In the genomic region with DNA sequence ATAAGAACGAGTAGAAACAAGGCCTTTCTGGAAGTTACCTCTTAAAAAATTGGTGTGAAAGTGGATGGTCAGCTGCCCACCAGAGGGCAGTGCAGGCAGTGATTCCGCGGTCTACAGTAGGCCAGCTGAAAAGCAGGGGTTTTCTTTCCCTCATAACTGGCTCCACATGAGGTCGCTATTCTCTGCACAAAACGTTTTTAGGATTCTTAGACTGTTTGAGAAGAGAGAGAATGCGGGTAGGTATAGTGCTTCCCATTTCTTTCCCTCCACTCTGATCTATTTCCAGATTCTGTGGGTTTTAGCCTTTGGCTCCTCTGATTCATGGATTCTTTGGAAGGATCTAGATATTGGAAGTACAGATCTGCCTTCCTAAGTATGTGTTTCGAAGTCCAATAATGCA, we compare ENCODE assay signal across 8 cellular contexts. TPM values are rescaled to one million over a fixed set of nuclear protein-coding genes. Genes with fewer than 3 reads are reported as not detected.
DNase-seq lines count a peak whose midpoint lies in the region; ATAC-seq and TF ChIP-seq lines count a peak whose summit lies in the region.

No MANE protein-coding gene starts in this region.

- no peak overlapping the region for H3K4me3 Mint-ChIP-seq in type B pancreatic cell

- H3K27me3 Mint-ChIP-seq in type B pancreatic cell: no peaks in the 10 kb centered on the region

- no peaks in the 10 kb centered on the region for H3K9me3 ChIP-seq in SJSA1 (replicated peaks)
- H3K9me3 ChIP-seq in gastroesophageal sphincter: no peaks in the 10 kb centered on the region
- no peaks in the 10 kb centered on the region for H3K9me3 ChIP-seq in ovary

- H3K36me3 ChIP-seq in SJSA1: no peaks in the 10 kb centered on the region
- H3K36me3 ChIP-seq in gastroesophageal sphincter: no peaks in the 10 kb centered on the region
- no peaks in the 10 kb centered on the region for H3K36me3 ChIP-seq in ovary

- H3K27me3 ChIP-seq in SJSA1 (replicated peaks) (no peaks in the 10 kb centered on the region), gastroesophageal sphincter (no peaks in the 10 kb centered on the region), ovary (no peaks in the 10 kb centered on the region)

- peak; percentile 91 for TF ChIP-seq CTCF in GM12864 (IDR thresholded peaks at IDR 0.05; ENCODE audit: low read depth, low read length, missing control alignments)
- TF ChIP-seq CTCF in NB4 (IDR thresholded peaks at IDR 0.05; ENCODE audit: low read depth, low read length): peak; percentile 98
- TF ChIP-seq CTCF in gastroesophageal sphincter (IDR thresholded peaks at IDR 0.05): peak; percentile 93 to 96 (median 94)
- peak; percentile 92 to 97 (median 95) for TF ChIP-seq CTCF in ovary (IDR thresholded peaks at IDR 0.05)
- peak; percentile 99 for TF ChIP-seq CTCF in type B pancreatic cell (conservative IDR thresholded peaks at IDR 0.05)

- peaks cover 5% of the 10 kb centered on the region for H3K9me3 Mint-ChIP-seq in type B pancreatic cell

- no peak overlapping the region for H3K27ac Mint-ChIP-seq in type B pancreatic cell

- ATAC-seq in HG02571 (IDR thresholded peaks at IDR 0.05; ENCODE audit: unreplicated experiment) (peak; percentile 89), gastroesophageal sphincter (peak; percentile 90)

- peaks cover 4% of the 10 kb centered on the region for H3K36me3 Mint-ChIP-seq in type B pancreatic cell

- no peak overlapping the region for H3K27ac ChIP-seq in SJSA1
- no peak overlapping the region for H3K27ac ChIP-seq in gastroesophageal sphincter
- no peak overlapping the region for H3K27ac ChIP-seq in ovary

- H3K4me1 Mint-ChIP-seq in type B pancreatic cell (ENCODE audit: unreplicated experiment): peaks cover 5% of the 10 kb centered on the region

- TF ChIP-seq POLR2A in NB4 (IDR thresholded peaks at IDR 0.05; ENCODE audit: extremely low read depth, insufficient read length) (no peak), gastroesophageal sphincter (IDR thresholded peaks at IDR 0.05) (no peak), ovary (IDR thresholded peaks at IDR 0.05) (no peak)

- H3K4me1 ChIP-seq in SJSA1 (replicated peaks): no peaks in the 10 kb centered on the region
- no peaks in the 10 kb centered on the region for H3K4me1 ChIP-seq in gastroesophageal sphincter
- peaks cover 2% of the 10 kb centered on the region for H3K4me1 ChIP-seq in ovary (ENCODE audit: insufficient read depth)

- TF ChIP-seq EP300 in gastroesophageal sphincter (IDR thresholded peaks at IDR 0.05) (no peak), ovary (IDR thresholded peaks at IDR 0.05) (no peak)

- WGBS in gastroesophageal sphincter (ENCODE audit: low coverage in 1 of 2), 2 donors: 14 to 17% methylated on average over 7 of the region's 7 CpGs
- WGBS in ovary, 3 donors: 16 to 18% (median 16%) methylated on average over 7 of the region's 7 CpGs

- H3K4me3 ChIP-seq in GM12864 (ENCODE audit: low read depth, low read length): no peak overlapping the region
- H3K4me3 ChIP-seq in NB4 (ENCODE audit: low read depth, low read length): no peak overlapping the region
- H3K4me3 ChIP-seq in SJSA1: no peak overlapping the region
- no peak overlapping the region for H3K4me3 ChIP-seq in gastroesophageal sphincter
- no peak overlapping the region for H3K4me3 ChIP-seq in ovary

- DNase-seq in GM12864 (ENCODE audit: low read depth): peak; percentile 68
- DNase-seq in NB4 (ENCODE audit: low read depth): peak; percentile 89
- DNase-seq in SJSA1 (ENCODE audit: low read depth in 1 of 2, low spot score in 2 of 2): peak; percentile 79 to 80
- DNase-seq in activated naive CD4-positive, alpha-beta T cell (lab: John Stamatoyannopoulos, UW): peak in 3 of 4 experiments; percentile 34 to 48 (median 34)
- DNase-seq in ovary: peak; percentile 72 to 88 (median 85)
- peak; percentile 78 for DNase-seq in type B pancreatic cell (ENCODE audit: extremely low spot score, unreplicated experiment)

- intact Hi-C loops in ovary (cut with DNase I): loop anchor here (2.0 to 5.0 kb wide), 4 partner anchors 332 to 923 kb away; a partner anchor contains a TSS

RNA-seq across cellular contexts. Expression of a gene that starts 14.2 kb away (rescaled TPM):
- total RNA-seq in SJSA1 (2014; rRNA removed; shearing (Covaris generic)): 6.9 and 9.6 TPM in 2 replicates
- 10 to 100 TPM; 12.5 to 23.0 (median 19.3) TPM for total RNA-seq in gastroesophageal sphincter
- 10 to 100 TPM in 6 of 7 donors, 1 to 10 TPM in 1; 7.6 to 15.8 (median 13.3) TPM for total RNA-seq in ovary
- polyA plus RNA-seq in ovary: 10 to 100 TPM in 1 of 2 donors, 1 to 10 TPM in 1; 7.4 to 17.5 TPM
- 13.6 and 15.4 TPM in 2 replicates for total RNA-seq in type B pancreatic cell (ENCODE audit: low replicate concordance)

RNA-seq across cellular contexts. Expression of a gene that starts 14.3 kb away (rescaled TPM):
- total RNA-seq in SJSA1 (2014; rRNA removed; shearing (Covaris generic)): 2.1 and 2.2 TPM in 2 replicates
- total RNA-seq in gastroesophageal sphincter (10 to 100 TPM in 3 of 4 donors, 1 to 10 TPM in 1; 9.1 to 15.7 (median 13.2) TPM), ovary (10 to 100 TPM in 3 of 7 donors, 1 to 10 TPM in 4; 5.5 to 17.5 (median 9.5) TPM), type B pancreatic cell (ENCODE audit: low replicate concordance) (6.6 and 8.1 TPM in 2 replicates)
- polyA plus RNA-seq in ovary: 1 to 10 TPM; 2.9 to 6.4 TPM

Comparison
In these comparisons a context has a peak if more than half of its experiments do, and no peak if none do; other contexts are left out.
1. DNase-seq: peak in every context shown above with its lines; median percentile 89 in NB4; 85 in ovary; 80 in SJSA1; 78 in type B pancreatic cell; 68 in GM12864; 34 in activated naive CD4-positive, alpha-beta T cell.